ENCODE assay signal across 10 cellular contexts in genomic region chr18:9804517-9805104, GRCh38.
DNase-seq lines count a peak whose midpoint lies in the region; ATAC-seq and TF ChIP-seq lines count a peak whose summit lies in the region.
"Had no signal": no experiment of that assay in that cellular context is flagged by ENCODE, and none has a peak within 500 bp of the region (broad histone marks: within the 10 kb centered on the region; RNA-seq: fewer than 3 reads in every experiment).

No MANE protein-coding gene starts in this region.

- intact Hi-C loops in psoas muscle (cut with DNase I): loop anchor here in 1 of 2 donors (10.0 kb wide), 2 partner anchors 110 to 720 kb away; partner anchors contain the start of genes NAPG and VAPA

- ATAC-seq in gastroesophageal sphincter (peak; percentile 47), psoas muscle (peak; percentile 87 to 93 (median 89))

- TF ChIP-seq CTCF in gastroesophageal sphincter (IDR thresholded peaks at IDR 0.05): no peak
- no peak for TF ChIP-seq CTCF in psoas muscle (IDR thresholded peaks at IDR 0.05)

- TF ChIP-seq EP300 in gastroesophageal sphincter (IDR thresholded peaks at IDR 0.05): no peak

- H3K9me3 ChIP-seq in gastroesophageal sphincter (no peaks in the 10 kb centered on the region), psoas muscle (no peaks in the 10 kb centered on the region)
- H3K9me3 ChIP-seq in effector memory CD4-positive, alpha-beta T cell (ENCODE audit: control insufficient read depth, low read length): no peaks in the 10 kb centered on the region

- H3K4me3 ChIP-seq in gastroesophageal sphincter (no peak overlapping the region), psoas muscle (peak overlapping the region; percentile 43)
- no peak overlapping the region for H3K4me3 ChIP-seq in effector memory CD4-positive, alpha-beta T cell (ENCODE audit: insufficient read depth, low read depth, low read length, poor library complexity, severe bottlenecking)

- no peaks in the 10 kb centered on the region for H3K36me3 ChIP-seq in gastroesophageal sphincter
- H3K36me3 ChIP-seq in psoas muscle (ENCODE audit: insufficient read depth in 1 of 2, low read depth in 1 of 2): no peaks in the 10 kb centered on the region
- H3K36me3 ChIP-seq in effector memory CD4-positive, alpha-beta T cell (ENCODE audit: control insufficient read depth, insufficient read depth, low read length): no peaks in the 10 kb centered on the region

- peaks cover 0 to 57% (median 35%) of the 10 kb centered on the region in 3 donors for H3K4me1 ChIP-seq in gastroesophageal sphincter
- H3K4me1 ChIP-seq in psoas muscle: peaks cover 16% of the 10 kb centered on the region
- H3K4me1 ChIP-seq in effector memory CD4-positive, alpha-beta T cell (ENCODE audit: control insufficient read depth, insufficient read depth, low read length, poor library complexity, severe bottlenecking): no peaks in the 10 kb centered on the region

- H3K27ac ChIP-seq in gastroesophageal sphincter (peak overlapping the region; percentile 25 to 80 (median 74)), psoas muscle (peak overlapping the region; percentile 77)
- H3K27ac ChIP-seq in effector memory CD4-positive, alpha-beta T cell (ENCODE audit: insufficient read depth, low read length, poor library complexity, severe bottlenecking): no peak overlapping the region

- WGBS in gastroesophageal sphincter (ENCODE audit: low coverage in 1 of 2), 2 donors: 64% methylated on average over 4 of the region's 5 CpGs; no CpG with 5 or more reads in 1 of the 2 donors
- 25 to 38% (median 36%) methylated on average over 5 of the region's 5 CpGs for WGBS in psoas muscle, 3 donors

- no peak for TF ChIP-seq POLR2A in gastroesophageal sphincter (IDR thresholded peaks at IDR 0.05)

- no peaks in the 10 kb centered on the region for H3K27me3 ChIP-seq in gastroesophageal sphincter
- no peaks in the 10 kb centered on the region for H3K27me3 ChIP-seq in psoas muscle (ENCODE audit: insufficient read depth in 3 of 3, low read length in 2 of 3)
- H3K27me3 ChIP-seq in effector memory CD4-positive, alpha-beta T cell (replicated peaks; ENCODE audit: control insufficient read depth, insufficient read depth, low read length, poor library complexity, severe bottlenecking): no peaks in the 10 kb centered on the region

- peak; percentile 65 for DNase-seq in DMS 273 treated with DMSO at 0.1 percent for 48 hours (lab: John Stamatoyannopoulos, UW)
- peak; percentile 57 for DNase-seq in NCI-H748 treated with DMSO at 0.1 percent for 48 hours (lab: John Stamatoyannopoulos, UW)
- peak; percentile 42 to 67 for DNase-seq in psoas muscle
- DNase-seq in GM03348 (ENCODE audit: low spot score): no peak
- DNase-seq in effector memory CD4-positive, alpha-beta T cell: no peak
- no peak for DNase-seq in GOT3 (lab: John Stamatoyannopoulos, UW)
- no peak for DNase-seq in NCI-H526 treated with DMSO at 0.1 percent for 48 hours (lab: John Stamatoyannopoulos, UW)
- DNase-seq: activated CD8-positive, alpha-beta memory T cell treated with anti-CD3 and anti-CD28 coated beads for 24 hours; SW 1271 had no signal

Comparison
In these comparisons a context has a peak if more than half of its experiments do, and no peak if none do; other contexts are left out.
1. DNase-seq: peak in DMS 273 treated with DMSO at 0.1 percent for 48 hours (single experiment), NCI-H748 treated with DMSO at 0.1 percent for 48 hours (single experiment) and psoas muscle (2 of 2); none in GM03348 (single experiment), effector memory CD4-positive, alpha-beta T cell (0 of 3), GOT3 (single experiment) and NCI-H526 treated with DMSO at 0.1 percent for 48 hours (single experiment).